Comparison of ENCODE assay signal across 1 cellular context in genomic region chr9:113603773-113604172, GRCh38.
TF ChIP-seq lines count a peak whose summit lies in the region.

No MANE protein-coding gene starts in this region.

TF ChIP-seq in IMR-90, 13 proteins besides CTCF, POLR2A, EP300 and RAD21 (continued from another document):
- TF ChIP-seq FOS (IDR thresholded peaks at IDR 0.05; ENCODE audit: low read depth, low read length) (no peak), MAFK (IDR thresholded peaks at IDR 0.05; ENCODE audit: low read depth, low read length) (no peak), RCOR1 (IDR thresholded peaks at IDR 0.05; ENCODE audit: insufficient replicate concordance, low read length) (no peak)
TF ChIP-seq in IMR-90: peak in this region for 0.
